ENCODE assay signal across 1 cellular context in genomic region chr3:195270079-195270349, GRCh38.
A peak's percentile ranks its signal among the peaks of the same experiment; 100 is the strongest.
TF ChIP-seq lines count a peak whose summit lies in the region.

No MANE protein-coding gene starts in this region.

TF ChIP-seq in K562, 482 proteins besides CTCF, POLR2A, EP300 and RAD21 (continued from another document):
- TF ChIP-seq PBX2 (CRISPR knock-in tag; IDR thresholded peaks at IDR 0.05; ENCODE audit: low read depth) (no peak), PBX2 (tag; conservative IDR thresholded peaks at IDR 0.05; ENCODE audit: low read depth) (0 out of 2 replicates have a peak, but pooled peaks have one; percentile 2), ZBTB43 (CRISPR knock-in tag; IDR thresholded peaks at IDR 0.05) (no peak), CTBP1 (IDR thresholded peaks at IDR 0.05; ENCODE audit: borderline replicate concordance) (peak; percentile 2; the same call in 1 of the 2 replicates), HMBOX1 (IDR thresholded peaks at IDR 0.05) (peak; percentile 24; the same call in 1 of the 2 replicates), ZNF561 (CRISPR knock-in tag; conservative IDR thresholded peaks at IDR 0.05) (no peak), ZKSCAN3 (CRISPR knock-in tag; IDR thresholded peaks at IDR 0.05) (peak; percentile 2; the same call in 1 of the 2 replicates), LEF1 (IDR thresholded peaks at IDR 0.05) (0 out of 2 replicates have a peak, but pooled peaks have one; percentile 24), TCF3 (CRISPR knock-in tag; IDR thresholded peaks at IDR 0.05) (no peak), TFAP4 (CRISPR knock-in tag; IDR thresholded peaks at IDR 0.05; ENCODE audit: borderline replicate concordance) (0 out of 2 replicates have a peak, but pooled peaks have one; percentile 89), PHB (CRISPR knock-in tag; IDR thresholded peaks at IDR 0.05) (no peak), HDAC1 (IDR thresholded peaks at IDR 0.05) (0 out of 4 replicates have a peak, but pooled peaks of 1 of the 2 experiments have one; percentile 23), ZNF23 (CRISPR knock-in tag; IDR thresholded peaks at IDR 0.05) (no peak), NKRF (IDR thresholded peaks at IDR 0.05; ENCODE audit: borderline replicate concordance) (0 out of 2 replicates have a peak, but pooled peaks have one; percentile 3), COPS2 (conservative IDR thresholded peaks at IDR 0.05) (no peak), ARID4B (CRISPR knock-in tag; IDR thresholded peaks at IDR 0.05) (peak; percentile 86; the same call in 1 of the 2 replicates), TGIF2 (CRISPR knock-in tag; IDR thresholded peaks at IDR 0.05) (no peak), NR2C2 (CRISPR knock-in tag; IDR thresholded peaks at IDR 0.05) (no peak), NR2C2 (tag; IDR thresholded peaks at IDR 0.05) (peak; percentile 68; the same call in 1 of the 2 replicates), ZNF174 (CRISPR knock-in tag; IDR thresholded peaks at IDR 0.05) (no peak)
TF ChIP-seq in K562: peak in this region for 12.
